1 cellular context compared by ENCODE assay signal in genomic region chr1:212608956-212609700, GRCh38.
TF ChIP-seq lines count a peak whose summit lies in the region.

No MANE protein-coding gene starts in this region.

TF ChIP-seq in H1, 55 proteins besides CTCF, POLR2A, EP300 and RAD21:
- no peak; a peak in 1 of 4 replicates for TF ChIP-seq SIN3A (conservative IDR thresholded peaks at IDR 0.05 in 1 of 2, IDR thresholded peaks at IDR 0.05 in 1 of 2; ENCODE audit: low read depth in 1 of 2, low read length in 2 of 2)
- no peak for TF ChIP-seq SP1 (IDR thresholded peaks at IDR 0.05; ENCODE audit: low read depth, low read length)
- TF ChIP-seq FOSL1 (IDR thresholded peaks at IDR 0.05; ENCODE audit: insufficient read depth, low read depth, low read length), result no peak
- TF ChIP-seq TAF1 (IDR thresholded peaks at IDR 0.05; ENCODE audit: low read depth, low read length), result peak; percentile 51; the same call in 1 of the 2 replicates
- no peak for TF ChIP-seq CHD7 (IDR thresholded peaks at IDR 0.05; ENCODE audit: insufficient replicate concordance, low read length)
- TF ChIP-seq SRF (IDR thresholded peaks at IDR 0.05; ENCODE audit: low read depth, low read length), result no peak
- no peak for TF ChIP-seq BRCA1 (IDR thresholded peaks at IDR 0.05; ENCODE audit: low read depth, low read length)
- no peak; the same call in 1 of the 2 replicates for TF ChIP-seq MAX (IDR thresholded peaks at IDR 0.05)
- TF ChIP-seq RBBP5 (IDR thresholded peaks at IDR 0.05; ENCODE audit: borderline replicate concordance, low read depth, low read length), result peak; percentile 55; the same call in 1 of the 2 replicates
- TF ChIP-seq TBP (IDR thresholded peaks at IDR 0.05; ENCODE audit: low read depth, low read length), result peak; percentile 29; the same call in 1 of the 2 replicates
- TF ChIP-seq ATF2 (IDR thresholded peaks at IDR 0.05; ENCODE audit: low read length), result no peak
- 0 out of 2 replicates have a peak, but pooled peaks have one; percentile 11 for TF ChIP-seq CREB1 (IDR thresholded peaks at IDR 0.05)
- no peak for TF ChIP-seq SP2 (IDR thresholded peaks at IDR 0.05; ENCODE audit: low read length)
- no peak for TF ChIP-seq GTF2F1 (IDR thresholded peaks at IDR 0.05; ENCODE audit: borderline replicate concordance, low read depth, low read length)
- TF ChIP-seq EZH2 (IDR thresholded peaks at IDR 0.05; ENCODE audit: low read depth, low read length, severe bottlenecking), result no peak
- TF ChIP-seq POLR2AphosphoS5 (IDR thresholded peaks at IDR 0.05; ENCODE audit: low read depth, low read length), result peak; percentile 66; the same call in 1 of the 2 replicates
- TF ChIP-seq SIRT6 (IDR thresholded peaks at IDR 0.05; ENCODE audit: low read length), result no peak
- TF ChIP-seq HDAC6 (IDR thresholded peaks at IDR 0.05; ENCODE audit: low read depth, low read length), result no peak
- TF ChIP-seq JUN (IDR thresholded peaks at IDR 0.05; ENCODE audit: low read depth, low read length), result no peak
- TF ChIP-seq RXRA (IDR thresholded peaks at IDR 0.05; ENCODE audit: insufficient read depth, low read depth, low read length), result no peak
- 0 out of 2 replicates have a peak, but pooled peaks have one; percentile 0 for TF ChIP-seq PHF8 (conservative IDR thresholded peaks at IDR 0.05; ENCODE audit: low read depth, low read length)
- no peak for TF ChIP-seq RFX5 (IDR thresholded peaks at IDR 0.05; ENCODE audit: borderline replicate concordance, low read depth, low read length)
- TF ChIP-seq EGR1 (IDR thresholded peaks at IDR 0.05; ENCODE audit: borderline replicate concordance, low read depth, low read length), result no peak
- peak; percentile 16 for TF ChIP-seq TAF7 (optimal IDR thresholded peaks at IDR 0.05; ENCODE audit: borderline replicate concordance, low read depth, low read length)
TF ChIP-seq in H1: peak in this region for 7.
